20 cellular contexts compared by ENCODE assay signal in genomic region chr2:100643906-100644501, GRCh38.
DNase-seq lines count a peak whose midpoint lies in the region; ATAC-seq and TF ChIP-seq lines count a peak whose summit lies in the region.
"Had no signal": no experiment of that assay in that cellular context is flagged by ENCODE, and none has a peak within 500 bp of the region (broad histone marks: within the 10 kb centered on the region; RNA-seq: fewer than 3 reads in every experiment).

No MANE protein-coding gene starts in this region.

- TF ChIP-seq POLR2A in prostate gland (IDR thresholded peaks at IDR 0.05), result no peak

- no peaks in the 10 kb centered on the region for H3K27me3 Mint-ChIP-seq in activated naive CD4-positive, alpha-beta T cell treated with anti-CD3 and anti-CD28 coated beads for 36 hours (ENCODE audit: low read depth)
- no peaks in the 10 kb centered on the region for H3K27me3 Mint-ChIP-seq in T-helper 17 cell
- peaks cover 5% of the 10 kb centered on the region for H3K27me3 Mint-ChIP-seq in activated naive CD8-positive, alpha-beta T cell treated with anti-CD3 and anti-CD28 coated beads for 36 hours

- H3K27me3 ChIP-seq in prostate gland (replicated peaks; ENCODE audit: insufficient read depth) (no peaks in the 10 kb centered on the region), BE2C (no peaks in the 10 kb centered on the region)
- H3K27me3 ChIP-seq: right lobe of liver had no signal

- ATAC-seq in T-helper 17 cell, result peak; percentile 89
- peak; percentile 57 for ATAC-seq in stimulated activated effector memory CD8-positive, alpha-beta T cell treated with anti-CD3 and anti-CD28 coated beads, Interleukin-12 subunit alpha, Interleukin-12 subunit beta, amount 100 ng/mL, for 72 hours
- no peak for ATAC-seq in GM18868 (IDR thresholded peaks at IDR 0.05; ENCODE audit: unreplicated experiment)
- ATAC-seq: GM23338, right lobe of liver had no signal

- H3K36me3 Mint-ChIP-seq in activated naive CD4-positive, alpha-beta T cell treated with anti-CD3 and anti-CD28 coated beads for 36 hours (ENCODE audit: low read depth), result no peaks in the 10 kb centered on the region
- no peaks in the 10 kb centered on the region for H3K36me3 Mint-ChIP-seq in T-helper 17 cell (ENCODE audit: low read depth)
- peaks cover 3% of the 10 kb centered on the region for H3K36me3 Mint-ChIP-seq in activated naive CD8-positive, alpha-beta T cell treated with anti-CD3 and anti-CD28 coated beads for 36 hours
- no peaks in the 10 kb centered on the region for H3K36me3 Mint-ChIP-seq in stimulated activated effector memory CD8-positive, alpha-beta T cell treated with anti-CD3 and anti-CD28 coated beads, Interleukin-12 subunit alpha, Interleukin-12 subunit beta, amount 100 ng/mL, for 72 hours

- TF ChIP-seq CTCF in prostate gland (IDR thresholded peaks at IDR 0.05) (no peak), BE2C (IDR thresholded peaks at IDR 0.05; ENCODE audit: low read depth, low read length) (no peak)

- H3K4me3 ChIP-seq in prostate gland, result no peak overlapping the region
- no peak overlapping the region for H3K4me3 ChIP-seq in BE2C (ENCODE audit: low read depth, low read length)
- H3K4me3 ChIP-seq: GM23338, right lobe of liver, thoracic aorta had no signal

- CTCF ChIA-PET in activated naive CD4-positive, alpha-beta T cell treated with anti-CD3 and anti-CD28 coated beads for 36 hours (lab: Charles Lee), result interaction anchor here (0.6 to 1.1 kb wide), 3 partner anchors 15 to 421 kb away, joined by 3 read pairs; no protein-coding TSS in a partner anchor

- H3K4me1 Mint-ChIP-seq in activated naive CD4-positive, alpha-beta T cell treated with anti-CD3 and anti-CD28 coated beads for 36 hours (ENCODE audit: low read depth), result peaks cover 49% of the 10 kb centered on the region
- H3K4me1 Mint-ChIP-seq in T-helper 17 cell, result peaks cover 39% of the 10 kb centered on the region
- peaks cover 32% of the 10 kb centered on the region for H3K4me1 Mint-ChIP-seq in activated naive CD8-positive, alpha-beta T cell treated with anti-CD3 and anti-CD28 coated beads for 36 hours
- peaks cover 60% of the 10 kb centered on the region for H3K4me1 Mint-ChIP-seq in stimulated activated effector memory CD8-positive, alpha-beta T cell treated with anti-CD3 and anti-CD28 coated beads, Interleukin-12 subunit alpha, Interleukin-12 subunit beta, amount 100 ng/mL, for 72 hours

- H3K9me3 ChIP-seq in T-helper 17 cell (ENCODE audit: control insufficient read depth, low read length, poor library complexity, severe bottlenecking) (no peaks in the 10 kb centered on the region), prostate gland (no peaks in the 10 kb centered on the region), BE2C (no peaks in the 10 kb centered on the region)
- H3K9me3 ChIP-seq: right lobe of liver, thoracic aorta had no signal

- no peaks in the 10 kb centered on the region for H3K36me3 ChIP-seq in prostate gland
- H3K36me3 ChIP-seq in BE2C, result no peaks in the 10 kb centered on the region
- H3K36me3 ChIP-seq: right lobe of liver, thoracic aorta had no signal

- intact Hi-C loops in activated naive CD4-positive, alpha-beta T cell treated with anti-CD3 and anti-CD28 coated beads for 36 hours (cut with micrococcal nuclease), result loop anchor here (1.0 to 2.0 kb wide), 2 partner anchors 9 to 13 kb away; no protein-coding TSS in a partner anchor
- intact Hi-C loops in prostate gland (cut with DNase I), result no loop called here

- peaks cover 4% of the 10 kb centered on the region for H3K9me3 Mint-ChIP-seq in activated naive CD4-positive, alpha-beta T cell treated with anti-CD3 and anti-CD28 coated beads for 36 hours
- H3K9me3 Mint-ChIP-seq in activated naive CD8-positive, alpha-beta T cell treated with anti-CD3 and anti-CD28 coated beads for 36 hours, result peaks cover 7% of the 10 kb centered on the region
- H3K9me3 Mint-ChIP-seq in stimulated activated effector memory CD8-positive, alpha-beta T cell treated with anti-CD3 and anti-CD28 coated beads, Interleukin-12 subunit alpha, Interleukin-12 subunit beta, amount 100 ng/mL, for 72 hours, result peaks cover 3% of the 10 kb centered on the region

- peak overlapping the region; percentile 73 for H3K27ac Mint-ChIP-seq in activated naive CD4-positive, alpha-beta T cell treated with anti-CD3 and anti-CD28 coated beads for 36 hours
- H3K27ac Mint-ChIP-seq in T-helper 17 cell, result peak overlapping the region; percentile 89
- no peak overlapping the region for H3K27ac Mint-ChIP-seq in activated naive CD8-positive, alpha-beta T cell treated with anti-CD3 and anti-CD28 coated beads for 36 hours
- peak overlapping the region; percentile 0 for H3K27ac Mint-ChIP-seq in stimulated activated effector memory CD8-positive, alpha-beta T cell treated with anti-CD3 and anti-CD28 coated beads, Interleukin-12 subunit alpha, Interleukin-12 subunit beta, amount 100 ng/mL, for 72 hours
- H3K27ac Mint-ChIP-seq: GM23338 had no signal

- DNase-seq in activated naive CD4-positive, alpha-beta T cell treated with anti-CD3 and anti-CD28 coated beads for 36 hours, result peak; percentile 44
- DNase-seq in activated naive CD4-positive, alpha-beta T cell treated with Interleukin-2 at 50 U/mL for 16 hours, result no peak
- DNase-seq in T-helper 17 cell, result peak in 2 of 3 donors; percentile 24 to 29
- DNase-seq in activated naive CD8-positive, alpha-beta T cell treated with anti-CD3 and anti-CD28 coated beads for 36 hours, result no peak
- DNase-seq in stimulated activated effector memory CD8-positive, alpha-beta T cell treated with anti-CD3 and anti-CD28 coated beads, Interleukin-12 subunit alpha, Interleukin-12 subunit beta, amount 100 ng/mL, for 72 hours (ENCODE audit: low spot score in 2 of 2), result no peak
- DNase-seq in prostate gland (ENCODE audit: low spot score), result no peak
- no peak for DNase-seq in BE2C
- DNase-seq: amniotic stem cell; GDM1; hypothalamus; NCI-H1105 treated with DMSO at 0.1 percent for 48 hours; occipital lobe; right lobe of liver; stimulated activated CD4-positive, alpha-beta T cell treated with anti-CD3 and anti-CD28 coated beads, Interleukin-2, amount 100 ng/mL, for 48 hours; T1000 had no signal

- no peak overlapping the region for H3K27ac ChIP-seq in prostate gland
- H3K27ac ChIP-seq: HL-60, right lobe of liver, RWPE1, thoracic aorta had no signal

- H3K4me3 Mint-ChIP-seq in activated naive CD4-positive, alpha-beta T cell treated with anti-CD3 and anti-CD28 coated beads for 36 hours, result peak overlapping the region; percentile 50
- H3K4me3 Mint-ChIP-seq in T-helper 17 cell, result peak overlapping the region; percentile 90
- peak overlapping the region; percentile 61 for H3K4me3 Mint-ChIP-seq in activated naive CD8-positive, alpha-beta T cell treated with anti-CD3 and anti-CD28 coated beads for 36 hours
- H3K4me3 Mint-ChIP-seq in stimulated activated effector memory CD8-positive, alpha-beta T cell treated with anti-CD3 and anti-CD28 coated beads, Interleukin-12 subunit alpha, Interleukin-12 subunit beta, amount 100 ng/mL, for 72 hours, result peak overlapping the region; percentile 4
- H3K4me3 Mint-ChIP-seq: GM23338 had no signal

- 87% methylated on average over 6 of the region's 6 CpGs for WGBS in prostate gland

- H3K4me1 ChIP-seq in prostate gland (replicated peaks) (no peaks in the 10 kb centered on the region), BE2C (no peaks in the 10 kb centered on the region)
- H3K4me1 ChIP-seq: right lobe of liver had no signal

Comparison
In these comparisons a context has a peak if more than half of its experiments do, and no peak if none do; other contexts are left out.
1. DNase-seq: peak in activated naive CD4-positive, alpha-beta T cell treated with anti-CD3 and anti-CD28 coated beads for 36 hours (single experiment) and T-helper 17 cell (2 of 3); none in activated naive CD4-positive, alpha-beta T cell treated with Interleukin-2 at 50 U/mL for 16 hours (single experiment), activated naive CD8-positive, alpha-beta T cell treated with anti-CD3 and anti-CD28 coated beads for 36 hours (single experiment), stimulated activated effector memory CD8-positive, alpha-beta T cell treated with anti-CD3 and anti-CD28 coated beads, Interleukin-12 subunit alpha, Interleukin-12 subunit beta, amount 100 ng/mL, for 72 hours (0 of 2), prostate gland (single experiment) and BE2C (single experiment).
2. H3K4me3 Mint-ChIP-seq: peak in every context shown above with its lines; median percentile 90 in T-helper 17 cell; 61 in activated naive CD8-positive, alpha-beta T cell treated with anti-CD3 and anti-CD28 coated beads for 36 hours; 50 in activated naive CD4-positive, alpha-beta T cell treated with anti-CD3 and anti-CD28 coated beads for 36 hours; 4 in stimulated activated effector memory CD8-positive, alpha-beta T cell treated with anti-CD3 and anti-CD28 coated beads, Interleukin-12 subunit alpha, Interleukin-12 subunit beta, amount 100 ng/mL, for 72 hours.